Comparison of ENCODE assay signal across 1 cellular context in the genomic region with DNA sequence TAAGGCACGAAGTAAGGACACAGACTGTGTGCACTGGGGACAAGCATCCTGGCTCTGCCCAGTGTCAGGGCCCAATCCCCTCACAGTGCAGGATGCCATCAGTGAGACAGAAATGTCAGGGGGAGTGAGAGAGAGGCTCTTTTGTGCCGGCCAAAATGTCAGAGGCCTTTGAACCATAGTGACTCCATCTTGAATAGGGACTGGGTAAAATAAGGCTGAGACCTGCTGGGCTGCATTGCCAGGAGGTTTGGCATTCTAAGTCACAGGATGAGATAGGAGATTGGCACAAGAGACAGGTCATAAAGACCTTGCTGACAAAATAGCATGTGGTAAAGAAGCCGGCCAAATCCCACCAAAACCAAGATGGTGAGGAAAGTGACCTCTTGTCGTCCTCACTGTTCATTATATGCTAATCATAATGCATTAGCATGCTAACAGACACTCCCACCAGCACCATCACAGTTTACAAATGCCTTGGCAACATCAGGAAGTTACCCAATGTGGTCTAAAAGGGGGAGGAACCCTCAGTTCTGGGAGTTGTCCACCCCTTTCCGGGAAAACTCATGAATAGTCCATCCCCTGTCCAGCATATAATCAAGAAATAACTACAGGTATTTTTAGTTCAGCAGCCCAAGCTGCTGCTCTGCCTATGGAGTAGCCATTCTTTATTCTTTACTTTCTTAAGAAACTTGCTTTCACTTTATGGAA.
A peak's percentile ranks its signal among the peaks of the same experiment; 100 is the strongest.
TF ChIP-seq lines count a peak whose summit lies in the region.

No MANE protein-coding gene starts in this region.

TF ChIP-seq in K562, 482 proteins besides CTCF, POLR2A, EP300 and RAD21 (continued from another document and continues in another):
- TF ChIP-seq, protein P1, sequence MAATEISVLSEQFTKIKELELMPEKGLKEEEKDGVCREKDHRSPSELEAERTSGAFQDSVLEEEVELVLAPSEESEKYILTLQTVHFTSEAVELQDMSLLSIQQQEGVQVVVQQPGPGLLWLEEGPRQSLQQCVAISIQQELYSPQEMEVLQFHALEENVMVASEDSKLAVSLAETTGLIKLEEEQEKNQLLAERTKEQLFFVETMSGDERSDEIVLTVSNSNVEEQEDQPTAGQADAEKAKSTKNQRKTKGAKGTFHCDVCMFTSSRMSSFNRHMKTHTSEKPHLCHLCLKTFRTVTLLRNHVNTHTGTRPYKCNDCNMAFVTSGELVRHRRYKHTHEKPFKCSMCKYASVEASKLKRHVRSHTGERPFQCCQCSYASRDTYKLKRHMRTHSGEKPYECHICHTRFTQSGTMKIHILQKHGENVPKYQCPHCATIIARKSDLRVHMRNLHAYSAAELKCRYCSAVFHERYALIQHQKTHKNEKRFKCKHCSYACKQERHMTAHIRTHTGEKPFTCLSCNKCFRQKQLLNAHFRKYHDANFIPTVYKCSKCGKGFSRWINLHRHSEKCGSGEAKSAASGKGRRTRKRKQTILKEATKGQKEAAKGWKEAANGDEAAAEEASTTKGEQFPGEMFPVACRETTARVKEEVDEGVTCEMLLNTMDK (IDR thresholded peaks at IDR 0.05; ENCODE audit: borderline replicate concordance, insufficient read depth, low read depth, low read length, poor library complexity, severe bottlenecking), result no peak
- TF ChIP-seq MED1 (CRISPR knock-in tag; IDR thresholded peaks at IDR 0.05; ENCODE audit: borderline replicate concordance), result no peak
- TF ChIP-seq NFE2L1 (tag; IDR thresholded peaks at IDR 0.05; ENCODE audit: borderline replicate concordance, low read depth), result peak; percentile 54
- TF ChIP-seq MEF2D (tag; conservative IDR thresholded peaks at IDR 0.05; ENCODE audit: low read depth), result peak; percentile 93
- TF ChIP-seq CHD2 (IDR thresholded peaks at IDR 0.05; ENCODE audit: low read depth, low read length), result no peak
- TF ChIP-seq, protein P2, sequence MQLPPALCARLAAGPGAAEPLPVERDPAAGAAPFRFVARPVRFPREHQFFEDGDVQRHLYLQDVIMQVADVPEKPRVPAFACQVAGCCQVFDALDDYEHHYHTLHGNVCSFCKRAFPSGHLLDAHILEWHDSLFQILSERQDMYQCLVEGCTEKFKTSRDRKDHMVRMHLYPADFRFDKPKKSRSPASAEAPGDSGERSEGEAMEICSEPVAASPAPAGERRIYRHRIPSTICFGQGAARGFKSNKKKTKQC (CRISPR knock-in tag; IDR thresholded peaks at IDR 0.05), result no peak
- peak; percentile 95 for TF ChIP-seq ZNF583 (CRISPR knock-in tag; IDR thresholded peaks at IDR 0.05)
- TF ChIP-seq ZNF644 (tag; IDR thresholded peaks at IDR 0.05; ENCODE audit: low read depth), result peak; percentile 83
- TF ChIP-seq ETV1 (tag; conservative IDR thresholded peaks at IDR 0.05; ENCODE audit: low read depth), result no peak; the same call in 1 of the 2 replicates
- TF ChIP-seq, protein P3, sequence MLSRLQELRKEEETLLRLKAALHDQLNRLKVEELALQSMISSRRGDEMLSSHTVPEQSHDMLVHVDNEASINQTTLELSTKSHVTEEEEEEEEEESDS (CRISPR knock-in tag; IDR thresholded peaks at IDR 0.05), result no peak
- TF ChIP-seq ZNF347 (CRISPR knock-in tag; IDR thresholded peaks at IDR 0.05; ENCODE audit: low read depth), result peak; percentile 73; the same call in 1 of the 2 replicates
- TF ChIP-seq, protein P4, sequence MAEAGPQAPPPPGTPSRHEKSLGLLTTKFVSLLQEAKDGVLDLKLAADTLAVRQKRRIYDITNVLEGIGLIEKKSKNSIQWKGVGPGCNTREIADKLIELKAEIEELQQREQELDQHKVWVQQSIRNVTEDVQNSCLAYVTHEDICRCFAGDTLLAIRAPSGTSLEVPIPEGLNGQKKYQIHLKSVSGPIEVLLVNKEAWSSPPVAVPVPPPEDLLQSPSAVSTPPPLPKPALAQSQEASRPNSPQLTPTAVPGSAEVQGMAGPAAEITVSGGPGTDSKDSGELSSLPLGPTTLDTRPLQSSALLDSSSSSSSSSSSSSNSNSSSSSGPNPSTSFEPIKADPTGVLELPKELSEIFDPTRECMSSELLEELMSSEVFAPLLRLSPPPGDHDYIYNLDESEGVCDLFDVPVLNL (CRISPR knock-in tag; IDR thresholded peaks at IDR 0.05; ENCODE audit: low read depth), result no peak
- TF ChIP-seq ZBTB17 (CRISPR knock-in tag; IDR thresholded peaks at IDR 0.05), result peak; percentile 94
- TF ChIP-seq, protein P5, sequence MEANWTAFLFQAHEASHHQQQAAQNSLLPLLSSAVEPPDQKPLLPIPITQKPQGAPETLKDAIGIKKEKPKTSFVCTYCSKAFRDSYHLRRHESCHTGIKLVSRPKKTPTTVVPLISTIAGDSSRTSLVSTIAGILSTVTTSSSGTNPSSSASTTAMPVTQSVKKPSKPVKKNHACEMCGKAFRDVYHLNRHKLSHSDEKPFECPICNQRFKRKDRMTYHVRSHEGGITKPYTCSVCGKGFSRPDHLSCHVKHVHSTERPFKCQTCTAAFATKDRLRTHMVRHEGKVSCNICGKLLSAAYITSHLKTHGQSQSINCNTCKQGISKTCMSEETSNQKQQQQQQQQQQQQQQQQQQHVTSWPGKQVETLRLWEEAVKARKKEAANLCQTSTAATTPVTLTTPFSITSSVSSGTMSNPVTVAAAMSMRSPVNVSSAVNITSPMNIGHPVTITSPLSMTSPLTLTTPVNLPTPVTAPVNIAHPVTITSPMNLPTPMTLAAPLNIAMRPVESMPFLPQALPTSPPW (CRISPR knock-in tag; IDR thresholded peaks at IDR 0.05), result no peak
- TF ChIP-seq PTTG1 (tag; IDR thresholded peaks at IDR 0.05; ENCODE audit: low read depth), result peak; percentile 91
- TF ChIP-seq NCOA6 (IDR thresholded peaks at IDR 0.05), result no peak
- TF ChIP-seq ZNF143 (CRISPR knock-in tag; IDR thresholded peaks at IDR 0.05), result no peak
- TF ChIP-seq CBX1 (IDR thresholded peaks at IDR 0.05; ENCODE audit: low read depth), result no peak
- TF ChIP-seq ZNF778 (CRISPR knock-in tag; IDR thresholded peaks at IDR 0.05), result no peak
- TF ChIP-seq SMAD1 (IDR thresholded peaks at IDR 0.05; ENCODE audit: low read depth, low read length, partially characterized antibody), result no peak
- TF ChIP-seq, protein P6, sequence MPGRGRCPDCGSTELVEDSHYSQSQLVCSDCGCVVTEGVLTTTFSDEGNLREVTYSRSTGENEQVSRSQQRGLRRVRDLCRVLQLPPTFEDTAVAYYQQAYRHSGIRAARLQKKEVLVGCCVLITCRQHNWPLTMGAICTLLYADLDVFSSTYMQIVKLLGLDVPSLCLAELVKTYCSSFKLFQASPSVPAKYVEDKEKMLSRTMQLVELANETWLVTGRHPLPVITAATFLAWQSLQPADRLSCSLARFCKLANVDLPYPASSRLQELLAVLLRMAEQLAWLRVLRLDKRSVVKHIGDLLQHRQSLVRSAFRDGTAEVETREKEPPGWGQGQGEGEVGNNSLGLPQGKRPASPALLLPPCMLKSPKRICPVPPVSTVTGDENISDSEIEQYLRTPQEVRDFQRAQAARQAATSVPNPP (IDR thresholded peaks at IDR 0.05; ENCODE audit: borderline replicate concordance, insufficient read depth, insufficient read length), result no peak
- TF ChIP-seq ZNF12 (CRISPR knock-in tag; IDR thresholded peaks at IDR 0.05), result no peak
- TF ChIP-seq SNRNP70 (optimal IDR thresholded peaks at IDR 0.05; ENCODE audit: low read depth, low read length), result no peak
- TF ChIP-seq ZFP30 (CRISPR knock-in tag; IDR thresholded peaks at IDR 0.05; ENCODE audit: borderline replicate concordance), result no peak
- TF ChIP-seq ZNF75A (CRISPR knock-in tag; IDR thresholded peaks at IDR 0.05), result peak; percentile 76
- no peak for TF ChIP-seq PPARD (CRISPR knock-in tag; IDR thresholded peaks at IDR 0.05)
- no peak for TF ChIP-seq HDAC6 (IDR thresholded peaks at IDR 0.05; ENCODE audit: low read depth, low read length)
- TF ChIP-seq, protein P7, sequence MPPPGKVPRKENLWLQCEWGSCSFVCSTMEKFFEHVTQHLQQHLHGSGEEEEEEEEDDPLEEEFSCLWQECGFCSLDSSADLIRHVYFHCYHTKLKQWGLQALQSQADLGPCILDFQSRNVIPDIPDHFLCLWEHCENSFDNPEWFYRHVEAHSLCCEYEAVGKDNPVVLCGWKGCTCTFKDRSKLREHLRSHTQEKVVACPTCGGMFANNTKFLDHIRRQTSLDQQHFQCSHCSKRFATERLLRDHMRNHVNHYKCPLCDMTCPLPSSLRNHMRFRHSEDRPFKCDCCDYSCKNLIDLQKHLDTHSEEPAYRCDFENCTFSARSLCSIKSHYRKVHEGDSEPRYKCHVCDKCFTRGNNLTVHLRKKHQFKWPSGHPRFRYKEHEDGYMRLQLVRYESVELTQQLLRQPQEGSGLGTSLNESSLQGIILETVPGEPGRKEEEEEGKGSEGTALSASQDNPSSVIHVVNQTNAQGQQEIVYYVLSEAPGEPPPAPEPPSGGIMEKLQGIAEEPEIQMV (tag; conservative IDR thresholded peaks at IDR 0.05; ENCODE audit: low read depth), result peak; percentile 84
- no peak for TF ChIP-seq SP1 (CRISPR knock-in tag; IDR thresholded peaks at IDR 0.05)
- TF ChIP-seq, protein P8, sequence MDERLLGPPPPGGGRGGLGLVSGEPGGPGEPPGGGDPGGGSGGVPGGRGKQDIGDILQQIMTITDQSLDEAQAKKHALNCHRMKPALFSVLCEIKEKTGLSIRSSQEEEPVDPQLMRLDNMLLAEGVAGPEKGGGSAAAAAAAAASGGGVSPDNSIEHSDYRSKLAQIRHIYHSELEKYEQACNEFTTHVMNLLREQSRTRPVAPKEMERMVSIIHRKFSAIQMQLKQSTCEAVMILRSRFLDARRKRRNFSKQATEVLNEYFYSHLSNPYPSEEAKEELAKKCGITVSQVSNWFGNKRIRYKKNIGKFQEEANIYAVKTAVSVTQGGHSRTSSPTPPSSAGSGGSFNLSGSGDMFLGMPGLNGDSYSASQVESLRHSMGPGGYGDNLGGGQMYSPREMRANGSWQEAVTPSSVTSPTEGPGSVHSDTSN (CRISPR knock-in tag; IDR thresholded peaks at IDR 0.05; ENCODE audit: low read depth), result no peak
- TF ChIP-seq, protein P8 (tag; conservative IDR thresholded peaks at IDR 0.05; ENCODE audit: low read depth), result peak; percentile 54
- no peak for TF ChIP-seq TGIF2 (CRISPR knock-in tag; IDR thresholded peaks at IDR 0.05)
- TF ChIP-seq, protein P9, sequence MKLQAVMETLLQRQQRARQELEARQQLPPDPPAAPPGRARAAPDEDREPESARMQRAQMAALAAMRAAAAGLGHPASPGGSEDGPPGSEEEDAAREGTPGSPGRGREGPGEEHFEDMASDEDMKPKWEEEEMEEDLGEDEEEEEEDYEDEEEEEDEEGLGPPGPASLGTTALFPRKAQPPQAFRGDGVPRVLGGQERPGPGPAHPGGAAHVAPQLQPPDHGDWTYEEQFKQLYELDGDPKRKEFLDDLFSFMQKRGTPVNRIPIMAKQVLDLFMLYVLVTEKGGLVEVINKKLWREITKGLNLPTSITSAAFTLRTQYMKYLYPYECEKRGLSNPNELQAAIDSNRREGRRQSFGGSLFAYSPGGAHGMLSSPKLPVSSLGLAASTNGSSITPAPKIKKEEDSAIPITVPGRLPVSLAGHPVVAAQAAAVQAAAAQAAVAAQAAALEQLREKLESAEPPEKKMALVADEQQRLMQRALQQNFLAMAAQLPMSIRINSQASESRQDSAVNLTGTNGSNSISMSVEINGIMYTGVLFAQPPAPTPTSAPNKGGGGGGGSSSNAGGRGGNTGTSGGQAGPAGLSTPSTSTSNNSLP (IDR thresholded peaks at IDR 0.05; ENCODE audit: borderline replicate concordance, low read depth, low read length), result no peak
- no peak for TF ChIP-seq HOXB6 (CRISPR knock-in tag; IDR thresholded peaks at IDR 0.05; ENCODE audit: borderline replicate concordance)
- TF ChIP-seq PHF8 (IDR thresholded peaks at IDR 0.05; ENCODE audit: borderline replicate concordance, low read length), result no peak
- TF ChIP-seq, protein P10, sequence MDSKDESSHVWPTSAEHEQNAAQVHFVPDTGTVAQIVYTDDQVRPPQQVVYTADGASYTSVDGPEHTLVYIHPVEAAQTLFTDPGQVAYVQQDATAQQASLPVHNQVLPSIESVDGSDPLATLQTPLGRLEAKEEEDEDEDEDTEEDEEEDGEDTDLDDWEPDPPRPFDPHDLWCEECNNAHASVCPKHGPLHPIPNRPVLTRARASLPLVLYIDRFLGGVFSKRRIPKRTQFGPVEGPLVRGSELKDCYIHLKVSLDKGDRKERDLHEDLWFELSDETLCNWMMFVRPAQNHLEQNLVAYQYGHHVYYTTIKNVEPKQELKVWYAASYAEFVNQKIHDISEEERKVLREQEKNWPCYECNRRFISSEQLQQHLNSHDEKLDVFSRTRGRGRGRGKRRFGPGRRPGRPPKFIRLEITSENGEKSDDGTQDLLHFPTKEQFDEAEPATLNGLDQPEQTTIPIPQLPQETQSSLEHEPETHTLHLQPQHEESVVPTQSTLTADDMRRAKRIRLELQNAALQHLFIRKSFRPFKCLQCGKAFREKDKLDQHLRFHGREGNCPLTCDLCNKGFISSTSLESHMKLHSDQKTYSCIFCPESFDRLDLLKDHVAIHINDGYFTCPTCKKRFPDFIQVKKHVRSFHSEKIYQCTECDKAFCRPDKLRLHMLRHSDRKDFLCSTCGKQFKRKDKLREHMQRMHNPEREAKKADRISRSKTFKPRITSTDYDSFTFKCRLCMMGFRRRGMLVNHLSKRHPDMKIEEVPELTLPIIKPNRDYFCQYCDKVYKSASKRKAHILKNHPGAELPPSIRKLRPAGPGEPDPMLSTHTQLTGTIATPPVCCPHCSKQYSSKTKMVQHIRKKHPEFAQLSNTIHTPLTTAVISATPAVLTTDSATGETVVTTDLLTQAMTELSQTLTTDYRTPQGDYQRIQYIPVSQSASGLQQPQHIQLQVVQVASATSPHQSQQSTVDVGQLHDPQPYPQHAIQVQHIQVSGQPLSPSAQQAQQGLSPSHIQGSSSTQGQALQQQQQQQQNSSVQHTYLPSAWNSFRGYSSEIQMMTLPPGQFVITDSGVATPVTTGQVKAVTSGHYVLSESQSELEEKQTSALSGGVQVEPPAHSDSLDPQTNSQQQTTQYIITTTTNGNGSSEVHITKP (IDR thresholded peaks at IDR 0.05; ENCODE audit: partially characterized antibody), result peak; percentile 45
- TF ChIP-seq ZNF431 (CRISPR knock-in tag; IDR thresholded peaks at IDR 0.05), result no peak
- peak; percentile 93 for TF ChIP-seq DDX20 (tag; IDR thresholded peaks at IDR 0.05; ENCODE audit: low read depth)
- no peak for TF ChIP-seq ZNF124 (CRISPR knock-in tag; IDR thresholded peaks at IDR 0.05)
- no peak for TF ChIP-seq JUNB (CRISPR knock-in tag; conservative IDR thresholded peaks at IDR 0.05)
- TF ChIP-seq ZBED1 (IDR thresholded peaks at IDR 0.05), result no peak
- TF ChIP-seq HMG20B (CRISPR knock-in tag; IDR thresholded peaks at IDR 0.05), result no peak
